ENCODE assay signal across 8 cellular contexts in genomic region chr2:27735263-27735904, GRCh38. TPM values are rescaled to one million over a fixed set of nuclear protein-coding genes. Genes with fewer than 3 reads are reported as not detected.
DNase-seq lines count a peak whose midpoint lies in the region; ATAC-seq and TF ChIP-seq lines count a peak whose summit lies in the region.

No MANE protein-coding gene starts in this region.

- H3K27ac Mint-ChIP-seq in WTC11, result peak overlapping the region; percentile 72

- BruUV-seq in mammary epithelial cell (replicated peaks; lab: Mats Ljungman, UMichigan), result no TSS peak

- dilution Hi-C loops in mammary epithelial cell (cut with HindIII; ENCODE audit: low sequenced_read_pairs), result no loop called here

- no peaks in the 10 kb centered on the region for H3K36me3 Mint-ChIP-seq in WTC11

- H3K9me3 ChIP-seq in mammary epithelial cell (replicated peaks; ENCODE audit: insufficient read depth, low read length) (no peaks in the 10 kb centered on the region), iPS-15b (ENCODE audit: control insufficient read depth, insufficient read depth, low read length) (no peaks in the 10 kb centered on the region)

- no peaks in the 10 kb centered on the region for H3K79me2 ChIP-seq in mammary epithelial cell (ENCODE audit: insufficient read depth, low read length)

- WGBS in mammary epithelial cell (ENCODE audit: low coverage, missing lambda C conversion rate), result 7% methylated on average over 14 of the region's 51 CpGs

- TF ChIP-seq CTCF in WTC11 (IDR thresholded peaks at IDR 0.05), result no peak
- TF ChIP-seq CTCF in mammary epithelial cell (conservative IDR thresholded peaks at IDR 0.05 in 1 of 2, IDR thresholded peaks at IDR 0.05 in 1 of 2; ENCODE audit: extremely low read depth in 1 of 2, insufficient read depth in 1 of 2, low read depth in 1 of 2, low read length in 2 of 2), result no peak

- peaks cover 28% of the 10 kb centered on the region for H3K4me1 ChIP-seq in mammary epithelial cell (ENCODE audit: insufficient read depth, low read length)
- no peaks in the 10 kb centered on the region for H3K4me1 ChIP-seq in iPS-15b (ENCODE audit: control insufficient read depth, insufficient read depth, low read length)

- peak overlapping the region; percentile 91 for H2AFZ ChIP-seq in mammary epithelial cell (ENCODE audit: low read depth, low read length)

- DNase-seq in DMS 273 (lab: John Stamatoyannopoulos, UW; ENCODE audit: unreplicated experiment), result peak; percentile 90
- peak; percentile 76 for DNase-seq in WTC11 (ENCODE audit: low spot score)
- DNase-seq in mammary epithelial cell, result peak; percentile 58
- DNase-seq in sciatic nerve (ENCODE audit: low spot score), result peak; percentile 90
- no peak for DNase-seq in NK-92 (lab: John Stamatoyannopoulos, UW; ENCODE audit: unreplicated experiment)
- no peak for DNase-seq in NCI-H1694 treated with DMSO at 0.1 percent for 48 hours (lab: John Stamatoyannopoulos, UW)

- CTCF ChIA-PET in WTC11 (lab: Charles Lee) (interaction anchor here (1.0 to 3.0 kb wide), 6 partner anchors 12 to 52 kb away, joined by 3 to 31 read pairs (median 5); no protein-coding TSS in a partner anchor), mammary epithelial cell (lab: Charles Lee; ENCODE audit: low non-redundant PET) (interaction anchor here (0.5 kb wide), 1 partner anchor 29 kb away, joined by 4 read pairs; no protein-coding TSS in a partner anchor)

- H3K27ac ChIP-seq in mammary epithelial cell (ENCODE audit: insufficient read depth, low read depth, low read length), result peak overlapping the region; percentile 56

- no peaks in the 10 kb centered on the region for H3K36me3 ChIP-seq in mammary epithelial cell (ENCODE audit: insufficient read depth, low read length)
- no peaks in the 10 kb centered on the region for H3K36me3 ChIP-seq in iPS-15b (ENCODE audit: control insufficient read depth, insufficient read depth, low read length)

- H3K4me1 Mint-ChIP-seq in WTC11, result peaks cover 19% of the 10 kb centered on the region

- peak; percentile 91 for ATAC-seq in WTC11
- ATAC-seq in sciatic nerve, result peak; percentile 95
- ATAC-seq in HG03457 (IDR thresholded peaks at IDR 0.05; ENCODE audit: unreplicated experiment), result no peak

- no peaks in the 10 kb centered on the region for H3K27me3 ChIP-seq in mammary epithelial cell (ENCODE audit: insufficient read depth, low read length)
- H3K27me3 ChIP-seq in iPS-15b (ENCODE audit: control insufficient read depth, insufficient read depth, low read length), result peaks cover 4% of the 10 kb centered on the region

- intact Hi-C loops in mammary epithelial cell (cut with micrococcal nuclease), result no loop called here
- intact Hi-C loops in sciatic nerve (cut with DNase I), result no loop called here

- POLR2A ChIA-PET in WTC11 (lab: Charles Lee), result interaction anchor here (1.0 to 2.2 kb wide), 3 partner anchors 12 to 23 kb away, joined by 3 to 15 read pairs (median 3); no protein-coding TSS in a partner anchor

- H3K4me3 ChIP-seq in mammary epithelial cell (replicated peaks in 1 of 3; ENCODE audit: insufficient read depth in 1 of 3, low read depth in 2 of 3, low read length in 3 of 3), result peak overlapping the region; percentile 36 to 44 (median 44)
- peak overlapping the region; percentile 67 for H3K4me3 ChIP-seq in iPS-15b (ENCODE audit: low read depth, low read length)

- peaks cover 8% of the 10 kb centered on the region for H3K9me3 Mint-ChIP-seq in WTC11

- H3K9ac ChIP-seq in mammary epithelial cell (ENCODE audit: insufficient read depth, low read length) (peak overlapping the region; percentile 22), iPS-15b (ENCODE audit: low read depth, low read length) (peak overlapping the region; percentile 73)

- peaks cover 14% of the 10 kb centered on the region for H3K27me3 Mint-ChIP-seq in WTC11 (ENCODE audit: low read depth)

- no peaks in the 10 kb centered on the region for H4K20me1 ChIP-seq in mammary epithelial cell (ENCODE audit: insufficient read depth, low read length)

- in situ Hi-C loops in mammary epithelial cell (cut with MboI; ENCODE audit: low sequenced_read_pairs in 2 of 2), result no loop called here

- H3K4me3 Mint-ChIP-seq in WTC11, result peak overlapping the region; percentile 78

- peak overlapping the region; percentile 98 for H3K4me2 ChIP-seq in mammary epithelial cell (ENCODE audit: insufficient read depth, low read depth, low read length)

TF ChIP-seq in WTC11, 78 proteins besides CTCF, POLR2A, EP300 and RAD21 (continues in another document):
- TF ChIP-seq ZBTB43 (CRISPR knock-in tag; IDR thresholded peaks at IDR 0.05) (0 out of 2 replicates have a peak, but pooled peaks have one; percentile 48), FOXP1 (CRISPR knock-in tag; IDR thresholded peaks at IDR 0.05; ENCODE audit: borderline replicate concordance) (peak; percentile 85), GABPB1 (CRISPR knock-in tag; IDR thresholded peaks at IDR 0.05) (no peak), ZNF532 (CRISPR knock-in tag; IDR thresholded peaks at IDR 0.05; ENCODE audit: borderline replicate concordance) (no peak), CDX4 (CRISPR knock-in tag; IDR thresholded peaks at IDR 0.05; ENCODE audit: borderline replicate concordance) (no peak), SP1 (CRISPR knock-in tag; conservative IDR thresholded peaks at IDR 0.05) (peak; percentile 57), ELF4 (CRISPR knock-in tag; IDR thresholded peaks at IDR 0.05; ENCODE audit: low read depth) (no peak), STAT6 (CRISPR knock-in tag; conservative IDR thresholded peaks at IDR 0.05; ENCODE audit: low read depth) (no peak), CREM (CRISPR knock-in tag; IDR thresholded peaks at IDR 0.05) (peak; percentile 25; the same call in 1 of the 2 replicates), NFYB (CRISPR knock-in tag; conservative IDR thresholded peaks at IDR 0.05; ENCODE audit: low read depth) (peak; percentile 20; the same call in 1 of the 2 replicates)

RNA-seq across cellular contexts. Expression of gene MRPL33, which starts 36.1 kb away (rescaled TPM):
- total RNA-seq in WTC11 (2021) (52.5 to 60.6 TPM (median 58.3 TPM) in 3 replicates), mammary epithelial cell (10 to 100 TPM; 40.2 to 83.6 TPM), sciatic nerve (70.5 TPM)
- polyA plus RNA-seq in mammary epithelial cell, result 61.7 TPM
- polyA minus RNA-seq in mammary epithelial cell, result 1.9 TPM

Comparison
In these comparisons a context has a peak if more than half of its experiments do, and no peak if none do; other contexts are left out.
1. DNase-seq: peak in DMS 273 (single experiment), WTC11 (single experiment), mammary epithelial cell (single experiment) and sciatic nerve (single experiment); none in NK-92 (single experiment) and NCI-H1694 treated with DMSO at 0.1 percent for 48 hours (single experiment).